ENCODE assay signal across 20 cellular contexts in genomic region chr1:200972985-200973742, GRCh38. TPM values are rescaled to one million over a fixed set of nuclear protein-coding genes. Genes with fewer than 3 reads are reported as not detected.
DNase-seq lines count a peak whose midpoint lies in the region; ATAC-seq and TF ChIP-seq lines count a peak whose summit lies in the region.
"Had no signal": no experiment of that assay in that cellular context is flagged by ENCODE, and none has a peak within 500 bp of the region (broad histone marks: within the 10 kb centered on the region; RNA-seq: fewer than 3 reads in every experiment).

No MANE protein-coding gene starts in this region.

- no peak overlapping the region for H3K4me3 ChIP-seq in PC-3 (ENCODE audit: low read length)
- no peak overlapping the region for H3K4me3 ChIP-seq in naive thymus-derived CD4-positive, alpha-beta T cell (ENCODE audit: low read length)

- H3K27ac ChIP-seq in CD4-positive, alpha-beta T cell (ENCODE audit: low read depth, low read length): peak overlapping the region; percentile 35
- no peak overlapping the region for H3K27ac ChIP-seq in PC-3 (ENCODE audit: low read length)
- no peak overlapping the region for H3K27ac ChIP-seq in naive thymus-derived CD4-positive, alpha-beta T cell (ENCODE audit: low read depth, low read length)

- CTCF ChIA-PET in CD4-positive, alpha-beta T cell (lab: Charles Lee): interaction anchor here (1.0 to 3.0 kb wide), 4 partner anchors 46 to 141 kb away, joined by 4 to 36 read pairs (median 10); no protein-coding TSS in a partner anchor
- CTCF ChIA-PET in PC-3 (lab: Charles Lee): interaction anchor here (0.5 to 2.6 kb wide), 6 partner anchors 34 to 85 kb away, joined by 3 to 22 read pairs (median 4); no protein-coding TSS in a partner anchor
- CTCF ChIA-PET in naive thymus-derived CD4-positive, alpha-beta T cell (lab: Charles Lee): interaction anchor here (0.7 to 14.4 kb wide), 9 partner anchors 42 to 202 kb away, joined by 3 to 259 read pairs (median 4); no protein-coding TSS in a partner anchor

- no peak overlapping the region for H3K27ac Mint-ChIP-seq in CD4-positive, alpha-beta T cell
- H3K27ac Mint-ChIP-seq in stimulated activated effector memory CD8-positive, alpha-beta T cell treated with anti-CD3 and anti-CD28 coated beads, Interleukin-12 subunit alpha, Interleukin-12 subunit beta, amount 100 ng/mL, for 72 hours: peak overlapping the region; percentile 7
- H3K27ac Mint-ChIP-seq in naive thymus-derived CD4-positive, alpha-beta T cell: peak overlapping the region in 4 of 9 donors; percentile 10 to 62 (median 38)

- peaks cover 94% of the 10 kb centered on the region for H3K36me3 Mint-ChIP-seq in CD4-positive, alpha-beta T cell (ENCODE audit: low read depth)
- peaks cover 93% of the 10 kb centered on the region for H3K36me3 Mint-ChIP-seq in stimulated activated effector memory CD8-positive, alpha-beta T cell treated with anti-CD3 and anti-CD28 coated beads, Interleukin-12 subunit alpha, Interleukin-12 subunit beta, amount 100 ng/mL, for 72 hours
- H3K36me3 Mint-ChIP-seq in naive thymus-derived CD4-positive, alpha-beta T cell: peaks cover 0 to 33% (median 5%) of the 10 kb centered on the region in 5 donors

- H3K4me1 ChIP-seq in PC-3 (ENCODE audit: insufficient read depth, low read length): peaks cover 15% of the 10 kb centered on the region
- H3K4me1 ChIP-seq in naive thymus-derived CD4-positive, alpha-beta T cell (ENCODE audit: control insufficient read depth in 2 of 2, insufficient read depth in 2 of 2, low read length in 2 of 2): no peaks in the 10 kb centered on the region

- no peak for TF ChIP-seq CTCF in CD4-positive, alpha-beta T cell (IDR thresholded peaks at IDR 0.05)
- no peak for TF ChIP-seq CTCF in PC-3 (conservative IDR thresholded peaks at IDR 0.05; ENCODE audit: low read depth, low read length)

- no peaks in the 10 kb centered on the region for H3K27me3 Mint-ChIP-seq in CD4-positive, alpha-beta T cell
- no peaks in the 10 kb centered on the region for H3K27me3 Mint-ChIP-seq in naive thymus-derived CD4-positive, alpha-beta T cell
- H3K27me3 Mint-ChIP-seq: IgD-negative memory B cell had no signal

- H3K4me2 ChIP-seq in PC-3 (ENCODE audit: low read length): peak overlapping the region; percentile 19

- no peaks in the 10 kb centered on the region for H3K9me3 ChIP-seq in CD4-positive, alpha-beta T cell (ENCODE audit: control insufficient read depth, low read length)
- no peaks in the 10 kb centered on the region for H3K9me3 ChIP-seq in PC-3 (ENCODE audit: low read length)
- no peaks in the 10 kb centered on the region for H3K9me3 ChIP-seq in naive thymus-derived CD4-positive, alpha-beta T cell (ENCODE audit: control insufficient read depth in 2 of 3, low read length in 3 of 3)

- no peaks in the 10 kb centered on the region for H3K79me2 ChIP-seq in PC-3 (ENCODE audit: low read length)

- no peaks in the 10 kb centered on the region for H4K20me1 ChIP-seq in PC-3 (ENCODE audit: low read length)

- no peaks in the 10 kb centered on the region for H3F3A ChIP-seq in PC-3 (ENCODE audit: low read length, unreplicated experiment)

- H3K36me3 ChIP-seq in PC-3 (ENCODE audit: low read depth, low read length): no peaks in the 10 kb centered on the region
- peaks cover 5 to 89% (median 11%) of the 10 kb centered on the region in 3 experiments for H3K36me3 ChIP-seq in naive thymus-derived CD4-positive, alpha-beta T cell (ENCODE audit: control insufficient read depth in 2 of 3, insufficient read depth in 3 of 3, low read length in 3 of 3)

- no peaks in the 10 kb centered on the region for H3K4me1 Mint-ChIP-seq in CD4-positive, alpha-beta T cell (ENCODE audit: low read depth)
- peaks cover 17% of the 10 kb centered on the region for H3K4me1 Mint-ChIP-seq in stimulated activated effector memory CD8-positive, alpha-beta T cell treated with anti-CD3 and anti-CD28 coated beads, Interleukin-12 subunit alpha, Interleukin-12 subunit beta, amount 100 ng/mL, for 72 hours
- peaks cover 0 to 6% (median 0%) of the 10 kb centered on the region in 7 donors for H3K4me1 Mint-ChIP-seq in naive thymus-derived CD4-positive, alpha-beta T cell

- DNase-seq in CD4-positive, alpha-beta T cell: no peak
- peak; percentile 51 for DNase-seq in PC-3
- peak in 1 of 2 donors; percentile 16 for DNase-seq in left colon
- no peak for DNase-seq in stimulated activated effector memory CD8-positive, alpha-beta T cell treated with anti-CD3 and anti-CD28 coated beads, Interleukin-12 subunit alpha, Interleukin-12 subunit beta, amount 100 ng/mL, for 72 hours (ENCODE audit: low spot score in 2 of 2)
- no peak for DNase-seq in naive thymus-derived CD4-positive, alpha-beta T cell
- no peak for DNase-seq in activated CD4-positive, CD25-positive, alpha-beta regulatory T cell treated with anti-CD3 and anti-CD28 coated beads, Interleukin-2, amount 50 U/mL, for 72 hours
- DNase-seq in activated CD4-positive, alpha-beta T cell treated with anti-CD3 and anti-CD28 coated beads, Interleukin-2, amount 50 U/mL, for 4 hours: no peak
- DNase-seq: CD8-positive, alpha-beta T cell; DMS153; GDM1; Karpas-422; MV-4-11; NCI-H1105 treated with DMSO at 0.1 percent for 48 hours; NCI-H2081; NCI-H2171 treated with DMSO at 0.1 percent for 48 hours; NCI-H524 treated with DMSO at 0.1 percent for 48 hours; OCI-M1; RPMI8226; SHP77 had no signal

- intact Hi-C loops in CD4-positive, alpha-beta T cell (cut with DNase I, micrococcal nuclease): loop anchor here (1.0 to 10.0 kb wide), 3 partner anchors 70 to 252 kb away; no protein-coding TSS in a partner anchor
- intact Hi-C loops in PC-3 (cut with micrococcal nuclease): loop anchor here (1.0 kb wide), 2 partner anchors 70 to 141 kb away; no protein-coding TSS in a partner anchor
- intact Hi-C loops in left colon (cut with DNase I, micrococcal nuclease): loop anchor here (5.0 to 10.0 kb wide), 4 partner anchors 69 to 252 kb away; partner anchors contain the start of gene CACNA1S (in 1 of the 2)
- intact Hi-C loops in naive thymus-derived CD4-positive, alpha-beta T cell (cut with micrococcal nuclease): loop anchor here (1.0 to 5.0 kb wide), 6 partner anchors 46 to 416 kb away; partner anchors contain the start of gene KIF14 (in 1 of the 2)

- POLR2A ChIA-PET in CD4-positive, alpha-beta T cell (lab: Charles Lee): interaction anchor here (0.6 to 2.7 kb wide), 4 partner anchors 50 to 141 kb away, joined by 3 to 11 read pairs (median 5); partner anchors contain the start of gene KIF21B
- POLR2A ChIA-PET in PC-3 (lab: Charles Lee; ENCODE audit: unreplicated experiment): no interaction called here
- POLR2A ChIA-PET in naive thymus-derived CD4-positive, alpha-beta T cell (lab: Charles Lee): interaction anchor here (0.7 to 1.0 kb wide), 2 partner anchors 49 to 70 kb away, joined by 3 to 5 read pairs; no protein-coding TSS in a partner anchor

- no peak overlapping the region for H3K9ac ChIP-seq in PC-3 (ENCODE audit: low read length)

- BruUV-seq in PC-3 (replicated peaks; lab: Mats Ljungman, UMichigan): no TSS peak

- no peak for ATAC-seq in CD4-positive, alpha-beta T cell (ENCODE audit: poor library complexity)
- ATAC-seq in PC-3: peak; percentile 8
- peak; percentile 34 for ATAC-seq in left colon
- no peak for ATAC-seq in stimulated activated effector memory CD8-positive, alpha-beta T cell treated with anti-CD3 and anti-CD28 coated beads, Interleukin-12 subunit alpha, Interleukin-12 subunit beta, amount 100 ng/mL, for 72 hours
- no peak for ATAC-seq in naive thymus-derived CD4-positive, alpha-beta T cell

- no peak overlapping the region for H2AFZ ChIP-seq in PC-3 (ENCODE audit: low read length)

- no peaks in the 10 kb centered on the region for H3K9me2 ChIP-seq in PC-3 (replicated peaks; ENCODE audit: low read length)

- H3K4me3 Mint-ChIP-seq in CD4-positive, alpha-beta T cell: no peak overlapping the region
- H3K4me3 Mint-ChIP-seq in stimulated activated effector memory CD8-positive, alpha-beta T cell treated with anti-CD3 and anti-CD28 coated beads, Interleukin-12 subunit alpha, Interleukin-12 subunit beta, amount 100 ng/mL, for 72 hours: no peak overlapping the region
- peak overlapping the region in 1 of 10 donors; percentile 37 for H3K4me3 Mint-ChIP-seq in naive thymus-derived CD4-positive, alpha-beta T cell
- H3K4me3 Mint-ChIP-seq: CD8-positive, alpha-beta T cell; IgD-negative memory B cell had no signal

- H3K27me3 ChIP-seq in CD4-positive, alpha-beta T cell (ENCODE audit: control insufficient read depth, insufficient read depth, low read length): no peaks in the 10 kb centered on the region
- H3K27me3 ChIP-seq in PC-3 (ENCODE audit: low read length): no peaks in the 10 kb centered on the region
- no peaks in the 10 kb centered on the region for H3K27me3 ChIP-seq in naive thymus-derived CD4-positive, alpha-beta T cell (ENCODE audit: control insufficient read depth in 2 of 2, insufficient read depth in 2 of 2, low read length in 2 of 2)

- H3K9me3 Mint-ChIP-seq in CD4-positive, alpha-beta T cell: no peaks in the 10 kb centered on the region
- H3K9me3 Mint-ChIP-seq in stimulated activated effector memory CD8-positive, alpha-beta T cell treated with anti-CD3 and anti-CD28 coated beads, Interleukin-12 subunit alpha, Interleukin-12 subunit beta, amount 100 ng/mL, for 72 hours: no peaks in the 10 kb centered on the region
- no peaks in the 10 kb centered on the region for H3K9me3 Mint-ChIP-seq in naive thymus-derived CD4-positive, alpha-beta T cell
- H3K9me3 Mint-ChIP-seq: CD8-positive, alpha-beta T cell; IgD-negative memory B cell had no signal

RNA-seq across cellular contexts. Expression of gene KIF21B, which starts 50.4 kb away (rescaled TPM):
- 10 to 100 TPM; 64.5 to 65.4 TPM for total RNA-seq in CD4-positive, alpha-beta T cell
- total RNA-seq in PC-3 (2014; rRNA removed) (0.46 and 0.66 TPM in 2 replicates), left colon (10 to 100 TPM in 1 of 2 donors, 1 to 10 TPM in 1; 5.5 to 11.0 TPM)
- 10 to 100 TPM; 68.3 to 97.6 (median 73.4) TPM for total RNA-seq in naive thymus-derived CD4-positive, alpha-beta T cell
- 1 to 10 TPM; 3.0 to 8.1 TPM for polyA plus RNA-seq in naive thymus-derived CD4-positive, alpha-beta T cell

Comparison
In these comparisons a context has a peak if more than half of its experiments do, and no peak if none do; other contexts are left out.
1. ATAC-seq: peak in PC-3 (single experiment) and left colon (single experiment); none in CD4-positive, alpha-beta T cell (single experiment), stimulated activated effector memory CD8-positive, alpha-beta T cell treated with anti-CD3 and anti-CD28 coated beads, Interleukin-12 subunit alpha, Interleukin-12 subunit beta, amount 100 ng/mL, for 72 hours (single experiment) and naive thymus-derived CD4-positive, alpha-beta T cell (single experiment).
2. RNA of gene KIF21B, which starts 50.4 kb away (total RNA-seq): 68.3 to 97.6 TPM in naive thymus-derived CD4-positive, alpha-beta T cell and 64.5 to 65.4 TPM in CD4-positive, alpha-beta T cell; 5.5 to 11.0 TPM in left colon and 0.46 to 0.66 TPM in PC-3; every median in the first group is over 4 times any median in the second.